Comparison of ENCODE assay signal across 20 cellular contexts in genomic region chr4:108384544-108384943, GRCh38.
A peak's percentile ranks its signal among the peaks of the same experiment; 100 is the strongest.
DNase-seq lines count a peak whose midpoint lies in the region; ATAC-seq and TF ChIP-seq lines count a peak whose summit lies in the region.
"Had no signal": no experiment of that assay in that cellular context is flagged by ENCODE, and none has a peak within 500 bp of the region (broad histone marks: within the 10 kb centered on the region; RNA-seq: fewer than 3 reads in every experiment).

No MANE protein-coding gene starts in this region.

- ATAC-seq in GM18502 (IDR thresholded peaks at IDR 0.05; ENCODE audit: poor library complexity, unreplicated experiment) (peak; percentile 58), GM21390 (IDR thresholded peaks at IDR 0.05; ENCODE audit: unreplicated experiment) (peak; percentile 64), HG03432 (IDR thresholded peaks at IDR 0.05; ENCODE audit: unreplicated experiment) (peak; percentile 64)
- ATAC-seq: CD8-positive, alpha-beta T cell; Panc1 had no signal

- H3K4me3 ChIP-seq in mesendoderm (ENCODE audit: low read length) (no peak overlapping the region), prostate gland (no peak overlapping the region)

- H3K4me1 ChIP-seq in mesendoderm (ENCODE audit: control insufficient read depth, low read depth, low read length) (no peaks in the 10 kb centered on the region), prostate gland (replicated peaks) (no peaks in the 10 kb centered on the region)

- no peak overlapping the region for H3K9ac ChIP-seq in mesendoderm (ENCODE audit: low read length)
- H3K9ac ChIP-seq: KMS-11, SK-N-SH had no signal

- H4K5ac ChIP-seq in mesendoderm (ENCODE audit: low read length) = no peak overlapping the region

- DNase-seq in kidney glomerular epithelial cell (lab: John Stamatoyannopoulos, UW) = peak; percentile 7
- DNase-seq in NCI-H2029 treated with DMSO at 0.1 percent for 48 hours (lab: John Stamatoyannopoulos, UW) = no peak
- no peak for DNase-seq in AG08395 (ENCODE audit: low spot score)
- no peak for DNase-seq in mesendoderm
- no peak for DNase-seq in prostate gland (ENCODE audit: low spot score)
- DNase-seq: ACHN; CD8-positive, alpha-beta T cell; HCEC 1CT; MM.1S; NCI-H1105 treated with DMSO at 0.1 percent for 48 hours; NCI-H187 treated with DMSO at 0.1 percent for 48 hours; NCI-H510A; NCI-H82; Right ventricle myocardium superior; SK-N-SH had no signal

- no peak overlapping the region for H2BK15ac ChIP-seq in mesendoderm (replicated peaks; ENCODE audit: low read depth)

- no peak overlapping the region for H3K4me2 ChIP-seq in mesendoderm (ENCODE audit: low read length)
- H3K4me2 ChIP-seq: KMS-11, SK-N-SH had no signal

- no CpG with 5 or more reads among the region's 1 CpG for WGBS in mesendoderm (ENCODE audit: extremely low coverage, insufficient coverage, low lambda C conversion rate)
- WGBS in prostate gland = 97% methylated on average over 1 of the region's 1 CpG

- TF ChIP-seq POLR2A in prostate gland (IDR thresholded peaks at IDR 0.05) = no peak

- H3K27me3 ChIP-seq in mesendoderm (ENCODE audit: insufficient read depth, low read length, poor library complexity) (no peaks in the 10 kb centered on the region), prostate gland (replicated peaks; ENCODE audit: insufficient read depth) (no peaks in the 10 kb centered on the region)

- TF ChIP-seq CTCF in prostate gland (IDR thresholded peaks at IDR 0.05) = no peak

- H3K27ac ChIP-seq in mesendoderm (ENCODE audit: low read depth, low read length) = no peak overlapping the region
- H3K27ac ChIP-seq in prostate gland = no peak overlapping the region
- H3K27ac ChIP-seq: KMS-11 had no signal

- intact Hi-C loops in prostate gland (cut with DNase I) = no loop called here

- no peaks in the 10 kb centered on the region for H3K79me2 ChIP-seq in mesendoderm (ENCODE audit: control insufficient read depth, insufficient read depth, low read length)

- no peak overlapping the region for H2AK5ac ChIP-seq in mesendoderm (ENCODE audit: low read length)

- H2BK120ac ChIP-seq in mesendoderm (ENCODE audit: low read depth, low read length) = no peak overlapping the region

- no peak overlapping the region for H4K8ac ChIP-seq in mesendoderm (ENCODE audit: low read depth, low read length)

- no peak overlapping the region for H3K23ac ChIP-seq in mesendoderm (ENCODE audit: low read length)

- H3K36me3 ChIP-seq in mesendoderm (ENCODE audit: control insufficient read depth, insufficient read depth, low read length) (no peaks in the 10 kb centered on the region), prostate gland (no peaks in the 10 kb centered on the region)

- H3K18ac ChIP-seq in mesendoderm (ENCODE audit: low read length) = no peak overlapping the region

- H3K56ac ChIP-seq in mesendoderm (ENCODE audit: low read length) = no peak overlapping the region

- no peaks in the 10 kb centered on the region for H3K79me1 ChIP-seq in mesendoderm (ENCODE audit: low read length)

- H3K4ac ChIP-seq in mesendoderm (ENCODE audit: low read depth, low read length) = no peak overlapping the region

- H3K9me3 ChIP-seq in prostate gland = no peaks in the 10 kb centered on the region
- H3K9me3 ChIP-seq: SK-N-SH had no signal

- no peak overlapping the region for H2BK5ac ChIP-seq in mesendoderm (ENCODE audit: low read length)
